ENCODE assay signal across 15 cellular contexts in the genomic region with DNA sequence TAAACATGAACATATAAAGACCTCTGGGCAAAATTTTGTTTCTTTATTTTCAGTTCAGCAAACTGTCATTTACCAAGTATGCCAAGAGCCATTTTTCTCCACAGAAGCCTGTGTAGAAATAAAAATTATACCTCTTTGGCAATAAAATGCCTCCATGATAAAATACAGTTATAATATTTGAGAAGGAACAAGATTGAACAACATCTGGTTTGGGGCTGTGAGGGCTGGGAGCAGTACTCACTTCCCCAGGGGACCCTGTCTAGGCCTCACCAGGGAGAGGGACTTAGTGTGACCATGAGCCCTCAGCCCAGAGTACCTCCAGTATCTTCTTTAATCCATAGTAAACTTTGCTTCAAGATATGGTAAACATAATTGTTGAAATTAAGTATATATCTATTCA.
DNase-seq lines count a peak whose midpoint lies in the region; ATAC-seq, FAIRE-seq and TF ChIP-seq lines count a peak whose summit lies in the region.
"Had no signal": no experiment of that assay in that cellular context is flagged by ENCODE, and none has a peak within 500 bp of the region (broad histone marks: within the 10 kb centered on the region; RNA-seq: fewer than 3 reads in every experiment).

No MANE protein-coding gene starts in this region.

- ATAC-seq in heart right ventricle (no peak), left cardiac atrium (no peak), pancreas (no peak)
- ATAC-seq: esophagus mucosa; naive thymus-derived CD4-positive, alpha-beta T cell had no signal

- H3K27ac ChIP-seq in heart right ventricle = peak overlapping the region in 9 of 10 donors; percentile 80 to 94 (median 87)
- H3K27ac ChIP-seq in esophagus muscularis mucosa (replicated peaks in 1 of 4) = peak overlapping the region; percentile 86 to 88 (median 86)
- H3K27ac ChIP-seq in pancreas = peak overlapping the region in 3 of 4 donors; percentile 53 to 78 (median 74)
- peak overlapping the region; percentile 84 for H3K27ac ChIP-seq in vagina
- H3K27ac ChIP-seq: RWPE1 had no signal

- CTCF ChIA-PET in GM10248 (lab: Yijun Ruan, JAX) = interaction anchor here (1.9 kb wide), 1 partner anchor 9 kb away, joined by 5 read pairs; no protein-coding TSS in a partner anchor

- H3K4me3 ChIP-seq in heart right ventricle (no peak overlapping the region), esophagus muscularis mucosa (no peak overlapping the region), pancreas (no peak overlapping the region), vagina (no peak overlapping the region)
- H3K4me3 ChIP-seq: psoas muscle had no signal

- TF ChIP-seq POLR2A in esophagus muscularis mucosa (IDR thresholded peaks at IDR 0.05; ENCODE audit: low read depth) = no peak
- TF ChIP-seq POLR2A in vagina (IDR thresholded peaks at IDR 0.05) = no peak

- H3K4me1 ChIP-seq in heart right ventricle = peaks cover 10 to 87% (median 64%) of the 10 kb centered on the region in 9 donors
- peaks cover 70 to 97% (median 89%) of the 10 kb centered on the region in 4 donors for H3K4me1 ChIP-seq in esophagus muscularis mucosa
- H3K4me1 ChIP-seq in pancreas = peaks cover 0 to 19% (median 13%) of the 10 kb centered on the region in 3 donors
- peaks cover 43% of the 10 kb centered on the region for H3K4me1 ChIP-seq in vagina

- H3K36me3 ChIP-seq in heart right ventricle (no peaks in the 10 kb centered on the region), esophagus muscularis mucosa (peaks cover 0 to 4% (median 0%) of the 10 kb centered on the region in 4 donors), pancreas (no peaks in the 10 kb centered on the region), vagina (no peaks in the 10 kb centered on the region)

- H3K27me3 ChIP-seq in heart right ventricle = no peaks in the 10 kb centered on the region
- no peaks in the 10 kb centered on the region for H3K27me3 ChIP-seq in esophagus muscularis mucosa
- H3K27me3 ChIP-seq in pancreas = no peaks in the 10 kb centered on the region
- H3K27me3 ChIP-seq in vagina = no peaks in the 10 kb centered on the region

- FAIRE-seq in pancreas (lab: Jason Lieb, UNC) = no peak

- POLR2A ChIA-PET in GM10248 (lab: Yijun Ruan, JAX) = no interaction called here

- TF ChIP-seq EP300 in esophagus muscularis mucosa (IDR thresholded peaks at IDR 0.05) = no peak

- DNase-seq in heart right ventricle (peak in 1 of 2 donors; percentile 13), left cardiac atrium (no peak), esophagus muscularis mucosa (ENCODE audit: extremely low spot score) (no peak), pancreas (no peak), vagina (ENCODE audit: extremely low spot score in 2 of 2) (no peak), GM10248 (ENCODE audit: extremely low spot score) (no peak), DMS153 treated with DMSO at 0.1 percent for 48 hours (lab: John Stamatoyannopoulos, UW; ENCODE audit: unreplicated experiment) (no peak), COR-L47 (lab: John Stamatoyannopoulos, UW) (no peak)
- DNase-seq: activated CD4-positive, alpha-beta T cell treated with anti-CD3 and anti-CD28 coated beads for 1 hour; H9; naive thymus-derived CD4-positive, alpha-beta T cell; NCI-H2029 treated with DMSO at 0.1 percent for 48 hours; psoas muscle had no signal

- H3K9me3 ChIP-seq in heart right ventricle = no peaks in the 10 kb centered on the region
- no peaks in the 10 kb centered on the region for H3K9me3 ChIP-seq in esophagus muscularis mucosa
- no peaks in the 10 kb centered on the region for H3K9me3 ChIP-seq in pancreas
- no peaks in the 10 kb centered on the region for H3K9me3 ChIP-seq in vagina
- H3K9me3 ChIP-seq: psoas muscle had no signal

- intact Hi-C loops in heart right ventricle (cut with DNase I) = loop anchor here in 5 of 10 donors (5.0 to 10.0 kb wide), 4 partner anchors 61 to 829 kb away; partner anchors contain the start of genes KIAA0586 (in 1 of the 5) and TIMM9 (in 1 of the 5)
- intact Hi-C loops in left cardiac atrium (cut with DNase I) = loop anchor here in 1 of 2 donors (10.0 kb wide), 1 partner anchor 59 kb away; no protein-coding TSS in a partner anchor
- intact Hi-C loops in esophagus muscularis mucosa (cut with DNase I) = no loop called here
- intact Hi-C loops in pancreas (cut with DNase I) = no loop called here
- intact Hi-C loops in vagina (cut with DNase I) = loop anchor here (10.0 kb wide), 1 partner anchor 59 kb away; no protein-coding TSS in a partner anchor

- TF ChIP-seq CTCF in heart right ventricle (IDR thresholded peaks at IDR 0.05) (no peak), esophagus muscularis mucosa (IDR thresholded peaks at IDR 0.05) (no peak), pancreas (IDR thresholded peaks at IDR 0.05) (no peak), vagina (IDR thresholded peaks at IDR 0.05) (no peak), GM10248 (IDR thresholded peaks at IDR 0.05; ENCODE audit: control extremely low read depth, extremely low read depth, low read depth, missing control alignments) (no peak)
